ENCODE assay signal across 21 cellular contexts in the genomic region with DNA sequence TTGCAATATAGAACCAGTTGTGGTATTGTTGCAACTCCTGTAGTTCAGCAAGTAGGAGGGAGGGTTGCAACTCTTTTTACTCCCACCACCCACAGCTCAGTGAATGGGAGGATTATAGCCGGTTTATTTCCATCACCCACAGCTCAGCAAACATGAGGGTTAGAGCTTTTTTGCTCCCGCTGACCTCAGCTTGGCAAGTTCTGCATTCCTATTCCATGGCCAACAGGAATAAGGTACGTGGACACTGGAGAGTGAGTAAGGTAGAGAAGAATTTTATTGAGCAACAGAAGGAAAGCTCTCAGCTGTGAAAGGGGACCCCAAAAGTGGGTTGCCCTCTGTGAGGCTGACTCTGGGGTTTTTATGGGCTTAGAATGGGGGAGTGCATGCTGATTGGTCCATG.
DNase-seq lines count a peak whose midpoint lies in the region; ATAC-seq and TF ChIP-seq lines count a peak whose summit lies in the region.
"Had no signal": no experiment of that assay in that cellular context is flagged by ENCODE, and none has a peak within 500 bp of the region (broad histone marks: within the 10 kb centered on the region; RNA-seq: fewer than 3 reads in every experiment).

No MANE protein-coding gene starts in this region.

- H3K4me1 ChIP-seq in osteoblast (ENCODE audit: insufficient read depth, low read length), result peaks cover 5% of the 10 kb centered on the region
- H3K4me1 ChIP-seq: A549, BLaER1 had no signal

- no peak overlapping the region for H3K27ac Mint-ChIP-seq in stimulated activated naive B cell treated with anti-CD40 and anti-IgM and Interleukin-4, amounts not matched to agents 10 μg/mL and 1 μg/mL and 100 μg/mL, for 72 hours
- H3K27ac Mint-ChIP-seq: CD4-positive, alpha-beta memory T cell had no signal

- no peaks in the 10 kb centered on the region for H3K36me3 ChIP-seq in osteoblast (ENCODE audit: insufficient read depth, low read length)
- H3K36me3 ChIP-seq: BLaER1 had no signal

- H3K79me2 ChIP-seq in osteoblast (ENCODE audit: insufficient read depth, low read length), result no peaks in the 10 kb centered on the region

- peak overlapping the region; percentile 54 for H2AFZ ChIP-seq in osteoblast (ENCODE audit: low read length)

- H3K27me3 Mint-ChIP-seq in stimulated activated naive B cell treated with anti-CD40 and anti-IgM and Interleukin-4, amounts not matched to agents 10 μg/mL and 1 μg/mL and 100 μg/mL, for 72 hours, result no peaks in the 10 kb centered on the region
- H3K27me3 Mint-ChIP-seq: CD4-positive, alpha-beta memory T cell had no signal

- no peak overlapping the region for H3K27ac ChIP-seq in osteoblast (ENCODE audit: low read depth, low read length)
- H3K27ac ChIP-seq: A549, BLaER1 had no signal

- no peaks in the 10 kb centered on the region for H3K27me3 ChIP-seq in osteoblast (ENCODE audit: insufficient read depth, low read length)
- H3K27me3 ChIP-seq: BLaER1 had no signal

- no peak overlapping the region for H3K4me2 ChIP-seq in osteoblast (ENCODE audit: insufficient read depth, low read length)
- H3K4me2 ChIP-seq: A549, BLaER1 had no signal

- peak; percentile 42 for DNase-seq in ELR (ENCODE audit: low read depth)
- DNase-seq in LHCN-M2 (ENCODE audit: low read depth), result peak; percentile 28
- DNase-seq in choroid plexus epithelial cell (ENCODE audit: low read depth), result peak; percentile 30
- no peak for DNase-seq in osteoblast (ENCODE audit: insufficient read length, low spot score, missing footprints)
- DNase-seq in NCI-H2227 treated with DMSO at 0.1 percent for 48 hours (lab: John Stamatoyannopoulos, UW), result no peak
- no peak for DNase-seq in stimulated activated naive B cell treated with anti-CD40 and anti-IgM and Interleukin-4, amounts not matched to agents 10 μg/mL and 1 μg/mL and 100 μg/mL, for 72 hours
- no peak for DNase-seq in glomerular visceral epithelial cell (ENCODE audit: extremely low spot score)
- DNase-seq: CD4-positive, alpha-beta memory T cell; DMS153; MM.1S; NCI-H1092 treated with DMSO at 0.1 percent for 48 hours; NCI-H146; NCI-H2029 treated with DMSO at 0.1 percent for 48 hours; NCI-H2171 treated with DMSO at 0.1 percent for 48 hours; NCI-H510A; NCI-H748 treated with DMSO at 0.1 percent for 48 hours; OCI-M1; SIG-M5 had no signal

- H3K9me3 ChIP-seq in osteoblast (ENCODE audit: low read depth, low read length), result no peaks in the 10 kb centered on the region
- H3K9me3 ChIP-seq: A549, BLaER1 had no signal

- H3K9me3 Mint-ChIP-seq in stimulated activated naive B cell treated with anti-CD40 and anti-IgM and Interleukin-4, amounts not matched to agents 10 μg/mL and 1 μg/mL and 100 μg/mL, for 72 hours, result peaks cover 0 to 2% of the 10 kb centered on the region in 2 donors

- no peak for TF ChIP-seq CTCF in choroid plexus epithelial cell (conservative IDR thresholded peaks at IDR 0.05; ENCODE audit: low read depth, low read length)
- no peak for TF ChIP-seq CTCF in osteoblast (IDR thresholded peaks at IDR 0.05; ENCODE audit: extremely low read depth, low read depth, low read length)

- no peak for ATAC-seq in activated CD4-positive, CD25-positive, alpha-beta regulatory T cell treated with anti-CD3 and anti-CD28 coated beads, Interleukin-2, amount 50 U/mL, for 24 hours
- no peak for ATAC-seq in stimulated activated naive B cell treated with anti-CD40 and anti-IgM and Interleukin-4, amounts not matched to agents 10 μg/mL and 1 μg/mL and 100 μg/mL, for 72 hours (replicated peaks)
- ATAC-seq: A549 had no signal

- no peaks in the 10 kb centered on the region for H3K4me1 Mint-ChIP-seq in stimulated activated naive B cell treated with anti-CD40 and anti-IgM and Interleukin-4, amounts not matched to agents 10 μg/mL and 1 μg/mL and 100 μg/mL, for 72 hours
- H3K4me1 Mint-ChIP-seq: CD4-positive, alpha-beta memory T cell had no signal

- H3K36me3 Mint-ChIP-seq in stimulated activated naive B cell treated with anti-CD40 and anti-IgM and Interleukin-4, amounts not matched to agents 10 μg/mL and 1 μg/mL and 100 μg/mL, for 72 hours, result no peaks in the 10 kb centered on the region
- H3K36me3 Mint-ChIP-seq: CD4-positive, alpha-beta memory T cell had no signal

- H3K4me3 ChIP-seq in choroid plexus epithelial cell (ENCODE audit: low read depth, low read length) (no peak overlapping the region), osteoblast (ENCODE audit: insufficient read depth, low read length) (no peak overlapping the region)
- H3K4me3 ChIP-seq: A549, BLaER1 had no signal

- H4K20me1 ChIP-seq in osteoblast (ENCODE audit: insufficient read depth, low read length), result no peaks in the 10 kb centered on the region
- H4K20me1 ChIP-seq: BLaER1 had no signal

- no peak overlapping the region for H3K4me3 Mint-ChIP-seq in stimulated activated naive B cell treated with anti-CD40 and anti-IgM and Interleukin-4, amounts not matched to agents 10 μg/mL and 1 μg/mL and 100 μg/mL, for 72 hours
- H3K4me3 Mint-ChIP-seq: CD4-positive, alpha-beta memory T cell had no signal

Comparison
In these comparisons a context has a peak if more than half of its experiments do, and no peak if none do; other contexts are left out.
1. DNase-seq: peak in ELR (single experiment), LHCN-M2 (single experiment) and choroid plexus epithelial cell (single experiment); none in osteoblast (single experiment), NCI-H2227 treated with DMSO at 0.1 percent for 48 hours (single experiment), stimulated activated naive B cell treated with anti-CD40 and anti-IgM and Interleukin-4, amounts not matched to agents 10 μg/mL and 1 μg/mL and 100 μg/mL, for 72 hours (single experiment) and glomerular visceral epithelial cell (single experiment).